Comparison of ENCODE assay signal across 10 cellular contexts in genomic region chr2:232699110-232699509, GRCh38. TPM values are rescaled to one million over a fixed set of nuclear protein-coding genes. Genes with fewer than 3 reads are reported as not detected.
DNase-seq lines count a peak whose midpoint lies in the region; TF ChIP-seq lines count a peak whose summit lies in the region.
"Had no signal": no experiment of that assay in that cellular context is flagged by ENCODE, and none has a peak within 500 bp of the region (broad histone marks: within the 10 kb centered on the region; RNA-seq: fewer than 3 reads in every experiment).

No MANE protein-coding gene starts in this region.

- TF ChIP-seq CTCF in NB4 (IDR thresholded peaks at IDR 0.05; ENCODE audit: low read depth, low read length) (no peak), neural progenitor cell (IDR thresholded peaks at IDR 0.05) (no peak), adrenal gland (IDR thresholded peaks at IDR 0.05) (no peak)

- H3K9me3 Mint-ChIP-seq in neural progenitor cell = no peaks in the 10 kb centered on the region

- H3K4me3 ChIP-seq in NB4 (ENCODE audit: low read depth, low read length) (peak overlapping the region; percentile 97), neural progenitor cell (peak overlapping the region; percentile 99), adrenal gland (peak overlapping the region in 1 of 4 donors; percentile 69)

- peak overlapping the region; percentile 96 for H3K4me3 Mint-ChIP-seq in neural progenitor cell

- H3K9me3 ChIP-seq in neural progenitor cell (ENCODE audit: low read depth) = no peaks in the 10 kb centered on the region
- H3K9me3 ChIP-seq in adrenal gland (replicated peaks in 1 of 3) = no peaks in the 10 kb centered on the region

- peaks cover 20% of the 10 kb centered on the region for H3K36me3 Mint-ChIP-seq in neural progenitor cell

- H3K4me1 ChIP-seq in neural progenitor cell = peaks cover 25% of the 10 kb centered on the region
- peaks cover 30 to 50% of the 10 kb centered on the region in 2 donors for H3K4me1 ChIP-seq in adrenal gland (replicated peaks in 1 of 2)

- H3K4me2 ChIP-seq in neural progenitor cell = peak overlapping the region; percentile 84

- DNase-seq in ELF-1 (ENCODE audit: low read depth, low spot score) (peak; percentile 57), NB4 (ENCODE audit: low read depth) (no peak), dermis blood vessel endothelial cell (peak; percentile 16), neural progenitor cell (ENCODE audit: low spot score) (peak; percentile 34), adrenal gland (no peak), amniotic stem cell (lab: John Stamatoyannopoulos, UW) (no peak), posterior vena cava (ENCODE audit: low spot score) (no peak)
- DNase-seq in stimulated activated naive CD4-positive, alpha-beta T cell (lab: John Stamatoyannopoulos, UW) = no peak
- DNase-seq: NCI-H1694; stimulated activated CD4-positive, alpha-beta T cell treated with anti-CD3 and anti-CD28 coated beads, Interleukin-4, amount 100 ng/mL, for 1 hour had no signal

- no peak overlapping the region for H3K9ac ChIP-seq in neural progenitor cell

- H3K27me3 Mint-ChIP-seq in neural progenitor cell (ENCODE audit: insufficient read depth, low read depth) = peaks cover 8% of the 10 kb centered on the region

- H3K27ac Mint-ChIP-seq in neural progenitor cell = peak overlapping the region; percentile 2

- no peak overlapping the region for H2AFZ ChIP-seq in neural progenitor cell (replicated peaks)

- no peaks in the 10 kb centered on the region for H3K27me3 ChIP-seq in neural progenitor cell
- H3K27me3 ChIP-seq in adrenal gland = no peaks in the 10 kb centered on the region

- no peaks in the 10 kb centered on the region for H3F3A ChIP-seq in neural progenitor cell (ENCODE audit: low read depth)

- TF ChIP-seq POLR2A in NB4 (IDR thresholded peaks at IDR 0.05; ENCODE audit: extremely low read depth, insufficient read length) (no peak), adrenal gland (IDR thresholded peaks at IDR 0.05) (no peak)

- no peaks in the 10 kb centered on the region for H3K36me3 ChIP-seq in neural progenitor cell
- no peaks in the 10 kb centered on the region for H3K36me3 ChIP-seq in adrenal gland (replicated peaks in 1 of 2)

- WGBS in adrenal gland, 4 donors = 61 to 84% (median 71%) methylated on average over 2 of the region's 2 CpGs

- H4K20me1 ChIP-seq in neural progenitor cell (ENCODE audit: low read depth) = peaks cover 52% of the 10 kb centered on the region

- intact Hi-C loops in adrenal gland (cut with DNase I) (no loop called here), posterior vena cava (cut with DNase I) (no loop called here)

- H3K27ac ChIP-seq in neural progenitor cell (no peak overlapping the region), adrenal gland (peak overlapping the region in 1 of 5 donors; percentile 98)

- peaks cover 69% of the 10 kb centered on the region for H3K79me2 ChIP-seq in neural progenitor cell (ENCODE audit: low read depth)

- H3K4me1 Mint-ChIP-seq in neural progenitor cell = peaks cover 34% of the 10 kb centered on the region

RNA-seq across cellular contexts. Expression of gene GIGYF2, which starts 2.0 kb away (rescaled TPM):
- 54.4 and 57.2 TPM in 2 replicates for total RNA-seq in dermis blood vessel endothelial cell
- 71.4 and 76.3 TPM in 2 replicates for total RNA-seq in neural progenitor cell (ENCODE audit: low replicate concordance)
- total RNA-seq in adrenal gland = 10 to 100 TPM; 32.0 to 93.4 (median 65.4) TPM
- polyA plus RNA-seq in adrenal gland = 10 to 100 TPM; 13.5 to 71.6 (median 38.6) TPM
- total RNA-seq in posterior vena cava = 10 to 100 TPM; 60.3 to 66.7 TPM

Comparison
In these comparisons a context has a peak if more than half of its experiments do, and no peak if none do; other contexts are left out.
1. DNase-seq: peak in ELF-1 (single experiment), dermis blood vessel endothelial cell (single experiment) and neural progenitor cell (single experiment); none in NB4 (single experiment), adrenal gland (0 of 7), amniotic stem cell (single experiment), posterior vena cava (single experiment) and stimulated activated naive CD4-positive, alpha-beta T cell (0 of 6).